14 cellular contexts compared by ENCODE assay signal in the genomic region with DNA sequence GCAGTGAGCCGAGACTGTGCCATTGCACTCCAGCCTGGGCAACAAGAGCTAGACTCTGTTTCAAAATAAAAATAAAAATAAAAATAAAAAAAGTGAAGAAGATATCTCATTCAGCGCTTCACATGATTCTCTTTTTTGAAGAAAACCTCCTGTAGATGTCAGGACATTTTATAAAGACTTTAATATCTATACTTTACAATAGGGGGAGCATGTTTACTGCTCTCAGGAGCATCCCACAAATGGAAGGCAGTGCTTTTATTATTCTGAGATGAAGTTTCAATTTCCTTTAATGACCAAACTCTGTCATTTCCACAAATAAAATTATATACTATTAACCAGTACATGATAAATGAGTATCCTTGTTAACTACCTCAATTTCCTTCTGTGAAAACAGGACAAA.
A peak's percentile ranks its signal among the peaks of the same experiment; 100 is the strongest.
DNase-seq lines count a peak whose midpoint lies in the region; ATAC-seq and TF ChIP-seq lines count a peak whose summit lies in the region.
"Had no signal": no experiment of that assay in that cellular context is flagged by ENCODE, and none has a peak within 500 bp of the region (broad histone marks: within the 10 kb centered on the region; RNA-seq: fewer than 3 reads in every experiment).

No MANE protein-coding gene starts in this region.

- TF ChIP-seq RAD21 in IMR-90 (IDR thresholded peaks at IDR 0.05; ENCODE audit: low read length): 0 out of 2 replicates have a peak, but pooled peaks have one; percentile 21

- WGBS in IMR-90 (ENCODE audit: extremely low coverage in 2 of 2, insufficient read length in 1 of 2), 2 experiments: no CpG with 5 or more reads among the region's 2 CpGs

- POLR2A ChIA-PET in IMR-90 (lab: Charles Lee; ENCODE audit: unreplicated experiment): no interaction called here

- intact Hi-C loops in left ventricle myocardium inferior (cut with micrococcal nuclease): loop anchor here (5.0 kb wide), 1 partner anchor 120 kb away; the partner anchor contains the start of gene MYOCD
- intact Hi-C loops in Right ventricle myocardium inferior (cut with DNase I): loop anchor here (2.0 to 10.0 kb wide), 4 partner anchors 120 to 458 kb away; no protein-coding TSS in a partner anchor
- intact Hi-C loops in IMR-90 (cut with micrococcal nuclease): loop anchor here (1.0 to 5.0 kb wide), 5 partner anchors 120 to 456 kb away; no protein-coding TSS in a partner anchor

- 0 out of 4 replicates have a peak, but pooled peaks cover 0 to 4% of the 10 kb centered on the region in 2 experiments for H3K79me1 ChIP-seq in IMR-90 (ENCODE audit: low read depth in 1 of 2, low read length in 2 of 2)

- no TSS peak for BruUV-seq in IMR-90 (replicated peaks; lab: Mats Ljungman, UMichigan)

- no peaks in the 10 kb centered on the region for H3K9me3 ChIP-seq in left ventricle myocardium inferior (replicated peaks)
- no peaks in the 10 kb centered on the region for H3K9me3 ChIP-seq in IMR-90 (ENCODE audit: control insufficient read depth, insufficient read depth, low read length)
- H3K9me3 ChIP-seq: BLaER1 treated with 17β-estradiol and CSF1 and Interleukin-3, amounts not matched to agents 10 nM and 100 nM; HAP-1 had no signal

- H3K27ac ChIP-seq in left ventricle myocardium inferior (replicated peaks) (no peak overlapping the region), IMR-90 (ENCODE audit: insufficient read depth, low read length) (no peak overlapping the region)
- H3K27ac ChIP-seq: 22Rv1; BLaER1 treated with 17β-estradiol and CSF1 and Interleukin-3, amounts not matched to agents 10 nM and 100 nM had no signal

- ATAC-seq in Right ventricle myocardium inferior: no peak
- no peak for ATAC-seq in IMR-90 (ENCODE audit: low read depth)
- ATAC-seq: HepG2 had no signal

- no peak overlapping the region for H2BK15ac ChIP-seq in IMR-90 (ENCODE audit: low read depth, low read length)

- DNase-seq in left ventricle myocardium inferior: no peak
- DNase-seq in Right ventricle myocardium inferior (ENCODE audit: missing footprints): no peak
- DNase-seq in IMR-90: no peak
- peak; percentile 11 for DNase-seq in choroid plexus epithelial cell (ENCODE audit: low read depth)
- DNase-seq in NCI-H1092 treated with DMSO at 0.1 percent for 48 hours (lab: John Stamatoyannopoulos, UW): no peak
- DNase-seq in DMS79 treated with DMSO at 0.1 percent for 48 hours (lab: John Stamatoyannopoulos, UW): no peak
- DNase-seq in retina: no peak
- no peak for DNase-seq in activated naive CD4-positive, alpha-beta T cell (lab: John Stamatoyannopoulos, UW)
- DNase-seq: CD4-positive, CD25-positive, alpha-beta regulatory T cell; DMS53 had no signal

- no peak overlapping the region for H3K4me2 ChIP-seq in IMR-90 (ENCODE audit: low read depth, low read length)
- H3K4me2 ChIP-seq: BLaER1 treated with 17β-estradiol and CSF1 and Interleukin-3, amounts not matched to agents 10 nM and 100 nM had no signal

- H3K56ac ChIP-seq in IMR-90 (ENCODE audit: extremely low read depth, insufficient read depth, low read length): no peak overlapping the region

- in situ Hi-C loops in IMR-90 (cut with MboI; ENCODE audit: low sequenced_read_pairs): loop anchor here (5.0 to 10.0 kb wide), 2 partner anchors 120 to 292 kb away; partner anchors contain the start of gene MYOCD

- H3K27me3 ChIP-seq in left ventricle myocardium inferior (ENCODE audit: low read depth) (no peaks in the 10 kb centered on the region), IMR-90 (ENCODE audit: control insufficient read depth, insufficient read depth, low read length) (no peaks in the 10 kb centered on the region)
- H3K27me3 ChIP-seq: BLaER1 treated with 17β-estradiol and CSF1 and Interleukin-3, amounts not matched to agents 10 nM and 100 nM had no signal

- no peak overlapping the region for H3K18ac ChIP-seq in IMR-90 (ENCODE audit: low read depth, low read length)

- H3K4ac ChIP-seq in IMR-90 (ENCODE audit: low read depth, low read length): 0 out of 2 replicates have a peak overlapping the region, but pooled peaks have one; percentile 18

- H2AFZ ChIP-seq in IMR-90 (replicated peaks; ENCODE audit: low read length, poor library complexity): no peak overlapping the region

- H2BK20ac ChIP-seq in IMR-90 (ENCODE audit: low read depth, low read length): no peak overlapping the region

- no peak for TF ChIP-seq POLR2A in IMR-90 (IDR thresholded peaks at IDR 0.05; ENCODE audit: low read depth, low read length)

- no peaks in the 10 kb centered on the region for H3K36me3 ChIP-seq in left ventricle myocardium inferior
- H3K36me3 ChIP-seq in IMR-90 (ENCODE audit: control insufficient read depth, insufficient read depth, low read length): no peaks in the 10 kb centered on the region
- H3K36me3 ChIP-seq: BLaER1 treated with 17β-estradiol and CSF1 and Interleukin-3, amounts not matched to agents 10 nM and 100 nM; HAP-1 had no signal

- peaks cover 20% of the 10 kb centered on the region for H3K4me1 ChIP-seq in left ventricle myocardium inferior
- peaks cover 4% of the 10 kb centered on the region; the same call in 1 of the 2 replicates for H3K4me1 ChIP-seq in IMR-90 (ENCODE audit: control insufficient read depth, insufficient read depth, low read length)
- H3K4me1 ChIP-seq: BLaER1 treated with 17β-estradiol and CSF1 and Interleukin-3, amounts not matched to agents 10 nM and 100 nM; HAP-1 had no signal

- H2AK9ac ChIP-seq in IMR-90 (replicated peaks; ENCODE audit: low read depth, low read length, poor library complexity): no peak overlapping the region

- H4K20me1 ChIP-seq in IMR-90 (ENCODE audit: insufficient read depth, low read length): no peaks in the 10 kb centered on the region
- H4K20me1 ChIP-seq: BLaER1 treated with 17β-estradiol and CSF1 and Interleukin-3, amounts not matched to agents 10 nM and 100 nM had no signal

- TF ChIP-seq CTCF in left ventricle myocardium inferior (IDR thresholded peaks at IDR 0.05; ENCODE audit: borderline replicate concordance): peak; percentile 24
- TF ChIP-seq CTCF in IMR-90 (conservative IDR thresholded peaks at IDR 0.05; ENCODE audit: low read depth, low read length): no peak; the same call in 1 of the 2 replicates
- TF ChIP-seq CTCF in choroid plexus epithelial cell (conservative IDR thresholded peaks at IDR 0.05; ENCODE audit: low read depth, low read length): peak; percentile 28

- H3K9me1 ChIP-seq in IMR-90 (ENCODE audit: insufficient read depth, low read length): 0 out of 2 replicates have a peak, but pooled peaks cover 2% of the 10 kb centered on the region

- H4K91ac ChIP-seq in IMR-90 (ENCODE audit: insufficient read depth, low read depth, low read length): no peak overlapping the region

- no peak overlapping the region for H4K8ac ChIP-seq in IMR-90 (ENCODE audit: low read depth in 2 of 2, low read length in 2 of 2)

- H3K9ac ChIP-seq in IMR-90 (ENCODE audit: low read depth, low read length): no peak overlapping the region
- H3K9ac ChIP-seq: BLaER1 treated with 17β-estradiol and CSF1 and Interleukin-3, amounts not matched to agents 10 nM and 100 nM had no signal

- H2AK5ac ChIP-seq in IMR-90 (ENCODE audit: low read depth, low read length): no peak overlapping the region

- H3K14ac ChIP-seq in IMR-90 (replicated peaks; ENCODE audit: low read depth, low read length): no peak overlapping the region

- H2BK120ac ChIP-seq in IMR-90 (ENCODE audit: low read depth, low read length): no peak overlapping the region

- dilution Hi-C loops in IMR-90 (cut with HindIII; ENCODE audit: low sequenced_read_pairs, unreplicated experiment): no loop called here

- H3K23ac ChIP-seq in IMR-90 (ENCODE audit: low read depth, low read length): no peak overlapping the region

- CTCF ChIA-PET in IMR-90 (lab: Yijun Ruan, JAX): interaction anchor here (1.0 to 1.6 kb wide), 2 partner anchors 11 to 290 kb away, joined by 3 to 8 read pairs; no protein-coding TSS in a partner anchor

- H3K4me3 ChIP-seq in left ventricle myocardium inferior (no peak overlapping the region), IMR-90 (ENCODE audit: insufficient read depth, low read depth, low read length) (no peak overlapping the region), choroid plexus epithelial cell (ENCODE audit: low read depth, low read length) (no peak overlapping the region)
- H3K4me3 ChIP-seq: BLaER1 treated with 17β-estradiol and CSF1 and Interleukin-3, amounts not matched to agents 10 nM and 100 nM; HAP-1 had no signal

- no peak overlapping the region for H2BK5ac ChIP-seq in IMR-90 (ENCODE audit: low read depth, low read length, poor library complexity, severe bottlenecking)

- no peak overlapping the region for H4K5ac ChIP-seq in IMR-90 (ENCODE audit: low read depth, low read length)

TF ChIP-seq in IMR-90, 13 proteins besides CTCF, POLR2A, EP300 and RAD21:
- no peak for TF ChIP-seq RCOR1 (IDR thresholded peaks at IDR 0.05; ENCODE audit: insufficient replicate concordance, low read length)
- TF ChIP-seq ELK1 (IDR thresholded peaks at IDR 0.05; ENCODE audit: borderline replicate concordance, low read depth, low read length): no peak
- TF ChIP-seq RFX5 (IDR thresholded peaks at IDR 0.05; ENCODE audit: low read depth, low read length): no peak
- no peak for TF ChIP-seq FOS (IDR thresholded peaks at IDR 0.05; ENCODE audit: low read depth, low read length)
- no peak for TF ChIP-seq SMC3 (IDR thresholded peaks at IDR 0.05; ENCODE audit: low read depth, low read length)
- no peak for TF ChIP-seq CEBPB (IDR thresholded peaks at IDR 0.05; ENCODE audit: low read depth, low read length)
- TF ChIP-seq MAZ (IDR thresholded peaks at IDR 0.05; ENCODE audit: borderline replicate concordance, low read depth, low read length): no peak
- no peak for TF ChIP-seq USF2 (IDR thresholded peaks at IDR 0.05; ENCODE audit: low read depth, low read length)
- no peak for TF ChIP-seq MAFK (IDR thresholded peaks at IDR 0.05; ENCODE audit: low read depth, low read length)
- no peak for TF ChIP-seq CHD1 (IDR thresholded peaks at IDR 0.05; ENCODE audit: low read depth, low read length)
- TF ChIP-seq MXI1 (IDR thresholded peaks at IDR 0.05; ENCODE audit: borderline replicate concordance, low read depth, low read length): no peak
